In genomic region chr4:77862478-77863216, GRCh38 we compare ENCODE assay signal across 7 cellular contexts. TPM values are rescaled to one million over a fixed set of nuclear protein-coding genes. Genes with fewer than 3 reads are reported as not detected.
DNase-seq lines count a peak whose midpoint lies in the region; ATAC-seq, FAIRE-seq and TF ChIP-seq lines count a peak whose summit lies in the region.

TSS of gene MRPL1 (plus strand) at chr4:77862830. CDS start at chr4:77862849, 19 bp downstream.

- TF ChIP-seq EP300 in sigmoid colon (IDR thresholded peaks at IDR 0.05) = peak in 1 of 4 donors; percentile 43

- H3K36me3 ChIP-seq in body of pancreas (replicated peaks in 1 of 2; ENCODE audit: insufficient read depth in 1 of 2, low read depth in 2 of 2) (no peaks in the 10 kb centered on the region), sigmoid colon (no peaks in the 10 kb centered on the region)

- ATAC-seq in GM18520 (IDR thresholded peaks at IDR 0.05; ENCODE audit: unreplicated experiment) (peak; percentile 67), HG03064 (IDR thresholded peaks at IDR 0.05; ENCODE audit: low read depth, unreplicated experiment) (peak; percentile 75), body of pancreas (peak; percentile 98)

- peak within 1 kb of the TSS; percentile 63 to 96 (median 94) for H3K27ac ChIP-seq in body of pancreas
- peak within 1 kb of the TSS; percentile 82 to 93 (median 90) for H3K27ac ChIP-seq in sigmoid colon

- TF ChIP-seq POLR2A in body of pancreas (IDR thresholded peaks at IDR 0.05) = peak; percentile 48 to 94 (median 91)
- TF ChIP-seq POLR2A in sigmoid colon (IDR thresholded peaks at IDR 0.05) = peak; percentile 31 to 44

- 0% methylated on average over 33 of the region's 33 CpGs for WGBS in body of pancreas, 2 donors
- 0 to 1% methylated on average over 33 of the region's 33 CpGs for WGBS in sigmoid colon, 2 donors

- FAIRE-seq in TTC549 (lab: Jason Lieb, UNC) = peak; percentile 84

- intact Hi-C loops in body of pancreas (cut with DNase I) (no loop called here), sigmoid colon (cut with DNase I) (loop anchor here (1.0 kb wide), 1 partner anchor 44 kb away; no protein-coding TSS in a partner anchor)

- no peaks in the 10 kb centered on the region for H3K27me3 ChIP-seq in body of pancreas
- H3K27me3 ChIP-seq in sigmoid colon = no peaks in the 10 kb centered on the region

- DNase-seq in NCI-H2107 treated with DMSO at 0.1 percent for 48 hours (lab: John Stamatoyannopoulos, UW; ENCODE audit: unreplicated experiment) (peak; percentile 89), body of pancreas (peak; percentile 91 to 97 (median 94)), iPS DF 19.7 (ENCODE audit: low read depth, low spot score) (peak; percentile 73), sigmoid colon (peak; percentile 96)

- H3K4me3 ChIP-seq in body of pancreas (peak within 1 kb of the TSS; percentile 34 to 72), sigmoid colon (peak within 1 kb of the TSS; percentile 47 to 71 (median 63))

- H3K4me1 ChIP-seq in body of pancreas (peaks cover 11% of the 10 kb centered on the region), sigmoid colon (peaks cover 0 to 17% (median 10%) of the 10 kb centered on the region in 4 donors)

- TF ChIP-seq CTCF in body of pancreas (IDR thresholded peaks at IDR 0.05) (peak in 3 of 7 experiments; percentile 0 to 37 (median 31)), sigmoid colon (IDR thresholded peaks at IDR 0.05) (no peak)

- H3K9me3 ChIP-seq in body of pancreas (no peaks in the 10 kb centered on the region), sigmoid colon (no peaks in the 10 kb centered on the region)

RNA-seq across cellular contexts. Expression of gene MRPL1, which starts in this region (rescaled TPM):
- total RNA-seq in body of pancreas (10 to 100 TPM; 12.2 to 23.4 TPM), sigmoid colon (10 to 100 TPM; 23.2 to 30.0 (median 28.9) TPM)
- polyA plus RNA-seq in sigmoid colon = 10 to 100 TPM; 48.9 to 52.9 (median 51.1) TPM

Comparison
In these comparisons a context has a peak if more than half of its experiments do, and no peak if none do; other contexts are left out.
1. Peak in every context shown above with its lines: DNase-seq, ATAC-seq, H3K4me3 ChIP-seq and H3K27ac ChIP-seq.